ENCODE assay signal across 8 cellular contexts in genomic region chrX:136768469-136769084, GRCh38. TPM values are rescaled to one million over a fixed set of nuclear protein-coding genes. Genes with fewer than 3 reads are reported as not detected.
DNase-seq lines count a peak whose midpoint lies in the region; ATAC-seq and TF ChIP-seq lines count a peak whose summit lies in the region.

No MANE protein-coding gene starts in this region.

- DNase-seq in GM06990 (ENCODE audit: extremely low read depth, insufficient read length) (peak; percentile 38), brain microvascular endothelial cell (peak; percentile 89), lower lobe of right lung (peak; percentile 48), testis (peak; percentile 17), DMS153 treated with DMSO at 0.1 percent for 48 hours (lab: John Stamatoyannopoulos, UW; ENCODE audit: unreplicated experiment) (no peak), NCI-H2029 treated with DMSO at 0.1 percent for 48 hours (lab: John Stamatoyannopoulos, UW) (no peak)

- intact Hi-C loops in lower lobe of right lung (cut with DNase I): no loop called here
- intact Hi-C loops in testis (cut with DNase I; ENCODE audit: low total_unique reads): no loop called here

- peak overlapping the region; percentile 57 for H3K27ac ChIP-seq in brain microvascular endothelial cell
- peak overlapping the region; percentile 85 for H3K27ac ChIP-seq in lower lobe of right lung
- no peak overlapping the region for H3K27ac ChIP-seq in testis

- peak overlapping the region; percentile 93 for H3K27ac Mint-ChIP-seq in T-helper 1 cell treated with Interleukin-12 subunit alpha and Interleukin-12 subunit beta and Interleukin-4 antibody, amounts not matched to agents 30 μg/mL and 1 μg/mL, for 36 hours

- H3K36me3 ChIP-seq in GM06990 (ENCODE audit: control insufficient read depth, insufficient read depth, low read length) (no peaks in the 10 kb centered on the region), brain microvascular endothelial cell (replicated peaks) (no peaks in the 10 kb centered on the region), lower lobe of right lung (no peaks in the 10 kb centered on the region), testis (ENCODE audit: low read depth, missing control alignments) (no peaks in the 10 kb centered on the region)

- H3K27me3 Mint-ChIP-seq in T-helper 1 cell treated with Interleukin-12 subunit alpha and Interleukin-12 subunit beta and Interleukin-4 antibody, amounts not matched to agents 30 μg/mL and 1 μg/mL, for 36 hours (ENCODE audit: low read depth): no peaks in the 10 kb centered on the region

- H3K27me3 ChIP-seq in GM06990 (replicated peaks; ENCODE audit: control insufficient read depth, insufficient read depth, low read length) (no peaks in the 10 kb centered on the region), brain microvascular endothelial cell (replicated peaks) (no peaks in the 10 kb centered on the region), lower lobe of right lung (ENCODE audit: low read depth) (no peaks in the 10 kb centered on the region), testis (no peaks in the 10 kb centered on the region)

- peak overlapping the region; percentile 79 for H3K4me3 Mint-ChIP-seq in T-helper 1 cell treated with Interleukin-12 subunit alpha and Interleukin-12 subunit beta and Interleukin-4 antibody, amounts not matched to agents 30 μg/mL and 1 μg/mL, for 36 hours

- peaks cover 48% of the 10 kb centered on the region for H3K4me1 Mint-ChIP-seq in T-helper 1 cell treated with Interleukin-12 subunit alpha and Interleukin-12 subunit beta and Interleukin-4 antibody, amounts not matched to agents 30 μg/mL and 1 μg/mL, for 36 hours (ENCODE audit: low read depth)

- TF ChIP-seq POLR2A in testis (IDR thresholded peaks at IDR 0.05): no peak

- peak; percentile 53 for ATAC-seq in HG03196 (IDR thresholded peaks at IDR 0.05; ENCODE audit: unreplicated experiment)
- peak; percentile 46 to 56 for ATAC-seq in lower lobe of right lung

- H3K9me3 Mint-ChIP-seq in T-helper 1 cell treated with Interleukin-12 subunit alpha and Interleukin-12 subunit beta and Interleukin-4 antibody, amounts not matched to agents 30 μg/mL and 1 μg/mL, for 36 hours: no peaks in the 10 kb centered on the region

- peaks cover 29% of the 10 kb centered on the region for H3K36me3 Mint-ChIP-seq in T-helper 1 cell treated with Interleukin-12 subunit alpha and Interleukin-12 subunit beta and Interleukin-4 antibody, amounts not matched to agents 30 μg/mL and 1 μg/mL, for 36 hours (ENCODE audit: low read depth)

- WGBS in testis, 2 donors: 47 to 60% methylated on average over 4 to 5 of the region's 7 CpGs

- H3K4me3 ChIP-seq in GM06990 (replicated peaks; ENCODE audit: low read depth, low read length): no peak overlapping the region
- H3K4me3 ChIP-seq in brain microvascular endothelial cell (ENCODE audit: low read depth, low read length): no peak overlapping the region
- no peak overlapping the region for H3K4me3 ChIP-seq in lower lobe of right lung
- no peak overlapping the region for H3K4me3 ChIP-seq in testis

- H3K9me3 ChIP-seq in lower lobe of right lung (no peaks in the 10 kb centered on the region), testis (no peaks in the 10 kb centered on the region)

- H3K4me1 ChIP-seq in lower lobe of right lung: no peaks in the 10 kb centered on the region
- no peaks in the 10 kb centered on the region for H3K4me1 ChIP-seq in testis

- TF ChIP-seq CTCF in GM06990 (IDR thresholded peaks at IDR 0.05; ENCODE audit: insufficient read depth, low read length, poor library complexity, severe bottlenecking) (no peak), brain microvascular endothelial cell (IDR thresholded peaks at IDR 0.05; ENCODE audit: low read depth, low read length, missing control alignments) (no peak), lower lobe of right lung (IDR thresholded peaks at IDR 0.05) (no peak), testis (IDR thresholded peaks at IDR 0.05) (no peak)

- in situ Hi-C loops in brain microvascular endothelial cell (cut with HindIII; ENCODE audit: low pct_ligation_motif_present, low sequenced_read_pairs): no loop called here

RNA-seq across cellular contexts. Expression of gene ARHGEF6, which starts 12.2 kb away (rescaled TPM):
- total RNA-seq in lower lobe of right lung (33.7 TPM), testis (1 to 10 TPM; 5.7 to 6.8 TPM)
- 7.0 TPM for polyA plus RNA-seq in testis (ENCODE audit: insufficient read depth, low read depth, low replicate concordance)

Comparison
In these comparisons a context has a peak if more than half of its experiments do, and no peak if none do; other contexts are left out.
1. DNase-seq: peak in GM06990 (single experiment), brain microvascular endothelial cell (single experiment), lower lobe of right lung (single experiment) and testis (single experiment); none in DMS153 treated with DMSO at 0.1 percent for 48 hours (single experiment) and NCI-H2029 treated with DMSO at 0.1 percent for 48 hours (single experiment).
2. H3K27ac ChIP-seq: peak in brain microvascular endothelial cell (single experiment) and lower lobe of right lung (single experiment); none in testis (0 of 2).